ENCODE assay signal across 18 cellular contexts in genomic region chr1:218444588-218444987, GRCh38.
"Had no signal": no experiment of that assay in that cellular context is flagged by ENCODE, and none has a peak within 500 bp of the region (broad histone marks: within the 10 kb centered on the region; RNA-seq: fewer than 3 reads in every experiment).

No MANE protein-coding gene starts in this region.

- H3K27ac ChIP-seq: heart left ventricle, pancreas, right lobe of liver, testis, upper lobe of right lung had no signal

- H3K27me3 ChIP-seq: dorsolateral prefrontal cortex, heart left ventricle, pancreas, right lobe of liver, testis, tibial nerve, upper lobe of right lung had no signal

- H3K4me1 ChIP-seq: pancreas, right lobe of liver, upper lobe of right lung had no signal

- DNase-seq: cortex of kidney; dorsolateral prefrontal cortex; effector CD8-positive, alpha-beta T cell; heart left ventricle; hippocampal formation; left colon; left ventricle myocardium superior; mesendoderm; naive B cell; occipital lobe; pancreas; right lobe of liver; stimulated activated CD4-positive, alpha-beta T cell treated with anti-CD3 and anti-CD28 coated beads, Interleukin-4, amount 100 ng/mL, for 1 hour; stimulated activated CD8-positive, alpha-beta memory T cell treated with anti-CD3 and anti-CD28 coated beads, Interleukin-4, amount 100 ng/mL, for 48 hours; testis; upper lobe of right lung had no signal

- ATAC-seq: heart left ventricle; left colon; left ventricle myocardium superior; pancreas; right lobe of liver; stimulated activated effector memory CD8-positive, alpha-beta T cell treated with anti-CD3 and anti-CD28 coated beads, Interleukin-12 subunit alpha, Interleukin-12 subunit beta, amount 100 ng/mL, for 72 hours; upper lobe of right lung had no signal

- H3K4me3 ChIP-seq: dorsolateral prefrontal cortex, heart left ventricle, pancreas, right lobe of liver, testis, tibial nerve, upper lobe of right lung had no signal

- H3K36me3 ChIP-seq: pancreas, right lobe of liver, tibial nerve, upper lobe of right lung had no signal

- H3K9me3 ChIP-seq: heart left ventricle, pancreas, right lobe of liver, testis, tibial nerve, upper lobe of right lung had no signal
